Comparison of ENCODE assay signal across 1 cellular context in the genomic region with DNA sequence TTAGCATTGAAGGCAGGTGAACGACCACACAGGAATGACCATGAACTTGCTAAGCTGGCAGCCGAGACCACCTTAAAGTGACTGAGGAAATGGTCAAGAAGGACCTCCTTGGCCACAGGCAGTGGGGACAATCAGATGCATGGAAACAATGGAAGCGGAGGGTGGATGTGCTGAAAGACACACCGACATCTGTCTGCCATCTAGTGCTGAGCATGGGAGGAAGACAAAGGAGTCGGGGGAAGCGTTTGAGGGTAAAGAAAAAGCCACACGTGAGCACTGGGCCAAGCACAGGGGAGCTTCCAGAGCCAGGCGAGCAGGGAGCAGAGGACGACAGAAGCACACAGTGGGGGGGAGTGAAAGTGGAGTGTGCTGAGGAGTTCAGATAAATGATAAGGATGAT.
TF ChIP-seq lines count a peak whose summit lies in the region.

No MANE protein-coding gene starts in this region.

TF ChIP-seq in WTC11, 78 proteins besides CTCF, POLR2A, EP300 and RAD21 (continued from another document):
- TF ChIP-seq, protein P1, sequence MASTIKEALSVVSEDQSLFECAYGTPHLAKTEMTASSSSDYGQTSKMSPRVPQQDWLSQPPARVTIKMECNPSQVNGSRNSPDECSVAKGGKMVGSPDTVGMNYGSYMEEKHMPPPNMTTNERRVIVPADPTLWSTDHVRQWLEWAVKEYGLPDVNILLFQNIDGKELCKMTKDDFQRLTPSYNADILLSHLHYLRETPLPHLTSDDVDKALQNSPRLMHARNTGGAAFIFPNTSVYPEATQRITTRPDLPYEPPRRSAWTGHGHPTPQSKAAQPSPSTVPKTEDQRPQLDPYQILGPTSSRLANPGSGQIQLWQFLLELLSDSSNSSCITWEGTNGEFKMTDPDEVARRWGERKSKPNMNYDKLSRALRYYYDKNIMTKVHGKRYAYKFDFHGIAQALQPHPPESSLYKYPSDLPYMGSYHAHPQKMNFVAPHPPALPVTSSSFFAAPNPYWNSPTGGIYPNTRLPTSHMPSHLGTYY (CRISPR knock-in tag; IDR thresholded peaks at IDR 0.05), result no peak
- TF ChIP-seq RORB (CRISPR knock-in tag; IDR thresholded peaks at IDR 0.05) (no peak), NFYB (CRISPR knock-in tag; conservative IDR thresholded peaks at IDR 0.05; ENCODE audit: low read depth) (no peak), FOXJ3 (CRISPR knock-in tag; IDR thresholded peaks at IDR 0.05; ENCODE audit: borderline replicate concordance) (no peak), GRHL2 (CRISPR knock-in tag; IDR thresholded peaks at IDR 0.05; ENCODE audit: insufficient replicate concordance, severe bottlenecking) (no peak)
- TF ChIP-seq, protein P2, sequence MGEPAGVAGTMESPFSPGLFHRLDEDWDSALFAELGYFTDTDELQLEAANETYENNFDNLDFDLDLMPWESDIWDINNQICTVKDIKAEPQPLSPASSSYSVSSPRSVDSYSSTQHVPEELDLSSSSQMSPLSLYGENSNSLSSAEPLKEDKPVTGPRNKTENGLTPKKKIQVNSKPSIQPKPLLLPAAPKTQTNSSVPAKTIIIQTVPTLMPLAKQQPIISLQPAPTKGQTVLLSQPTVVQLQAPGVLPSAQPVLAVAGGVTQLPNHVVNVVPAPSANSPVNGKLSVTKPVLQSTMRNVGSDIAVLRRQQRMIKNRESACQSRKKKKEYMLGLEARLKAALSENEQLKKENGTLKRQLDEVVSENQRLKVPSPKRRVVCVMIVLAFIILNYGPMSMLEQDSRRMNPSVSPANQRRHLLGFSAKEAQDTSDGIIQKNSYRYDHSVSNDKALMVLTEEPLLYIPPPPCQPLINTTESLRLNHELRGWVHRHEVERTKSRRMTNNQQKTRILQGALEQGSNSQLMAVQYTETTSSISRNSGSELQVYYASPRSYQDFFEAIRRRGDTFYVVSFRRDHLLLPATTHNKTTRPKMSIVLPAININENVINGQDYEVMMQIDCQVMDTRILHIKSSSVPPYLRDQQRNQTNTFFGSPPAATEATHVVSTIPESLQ (CRISPR knock-in tag; IDR thresholded peaks at IDR 0.05), result no peak
TF ChIP-seq in WTC11: peak in this region for 0.
